In the genomic region with DNA sequence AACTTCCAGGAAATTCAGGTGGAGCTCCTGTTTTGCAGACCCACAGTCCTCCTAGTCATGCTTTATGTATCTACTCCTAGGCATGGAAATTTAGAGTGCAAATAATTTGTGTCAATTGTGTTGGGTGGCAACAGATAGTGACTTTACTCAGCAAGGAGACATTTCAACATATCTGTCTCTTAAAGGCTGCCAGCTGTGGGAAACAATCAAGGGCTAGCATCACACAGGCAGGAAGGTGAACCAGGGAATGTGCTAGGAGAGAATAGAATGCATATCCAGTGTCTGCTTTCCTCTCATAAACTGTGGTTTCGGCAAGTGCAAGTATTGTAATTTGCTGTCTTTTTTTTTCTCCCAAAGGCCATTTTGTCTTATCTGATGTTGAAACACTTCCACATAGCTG, we compare ENCODE assay signal across 29 cellular contexts.
DNase-seq lines count a peak whose midpoint lies in the region; ATAC-seq, FAIRE-seq and TF ChIP-seq lines count a peak whose summit lies in the region.
"Had no signal": no experiment of that assay in that cellular context is flagged by ENCODE, and none has a peak within 500 bp of the region (broad histone marks: within the 10 kb centered on the region; RNA-seq: fewer than 3 reads in every experiment).

No MANE protein-coding gene starts in this region.

- TF ChIP-seq CTCF in MCF 10A (IDR thresholded peaks at IDR 0.05; ENCODE audit: unreplicated experiment): no peak
- TF ChIP-seq CTCF in breast epithelium (IDR thresholded peaks at IDR 0.05): no peak
- TF ChIP-seq CTCF in H1 (IDR thresholded peaks at IDR 0.05; ENCODE audit: control extremely low read depth in 1 of 3, insufficient read depth in 1 of 3, low read depth in 1 of 3, low read length in 3 of 3): no peak
- no peak for TF ChIP-seq CTCF in CD8-positive, alpha-beta T cell (IDR thresholded peaks at IDR 0.05)

- H3K4me2 ChIP-seq in H1 (ENCODE audit: insufficient read depth in 1 of 2, low read depth in 2 of 2, low read length in 2 of 2) (no peak overlapping the region), mesendoderm (ENCODE audit: low read length) (no peak overlapping the region), trophoblast cell (ENCODE audit: low read length) (no peak overlapping the region)
- H3K4me2 ChIP-seq: SK-N-SH had no signal

- H3K27me3 Mint-ChIP-seq in MCF 10A (ENCODE audit: insufficient read depth, unreplicated experiment): no peaks in the 10 kb centered on the region
- H3K27me3 Mint-ChIP-seq in activated CD4-positive, alpha-beta T cell treated with anti-CD3 and anti-CD28 coated beads, Interleukin-2, amount 10 ng/mL, durations not matched to agents 24 days and 14 days: no peaks in the 10 kb centered on the region
- H3K27me3 Mint-ChIP-seq in CD8-positive, alpha-beta T cell (ENCODE audit: low read depth): no peaks in the 10 kb centered on the region

- H4K20me1 ChIP-seq in H1 (replicated peaks in 1 of 2; ENCODE audit: control insufficient read depth in 1 of 2, insufficient read depth in 2 of 2, low read length in 2 of 2): no peaks in the 10 kb centered on the region

- H3K4ac ChIP-seq in H1 (replicated peaks; ENCODE audit: insufficient read length, low read depth, low read length): no peak overlapping the region
- no peak overlapping the region for H3K4ac ChIP-seq in mesendoderm (ENCODE audit: low read depth, low read length)
- no peak overlapping the region for H3K4ac ChIP-seq in trophoblast cell (ENCODE audit: low read depth, low read length)

- H4K91ac ChIP-seq in H1 (replicated peaks; ENCODE audit: insufficient read length, low read length): no peak overlapping the region
- no peak overlapping the region for H4K91ac ChIP-seq in trophoblast cell (ENCODE audit: low read depth, low read length)

- H2BK15ac ChIP-seq in H1 (ENCODE audit: low read length) (no peak overlapping the region), mesendoderm (replicated peaks; ENCODE audit: low read depth) (no peak overlapping the region)

- no peak for TF ChIP-seq RAD21 in H1 (IDR thresholded peaks at IDR 0.05 in 1 of 2, conservative IDR thresholded peaks at IDR 0.05 in 1 of 2; ENCODE audit: low read depth in 2 of 2, low read length in 2 of 2)

- H2BK12ac ChIP-seq in H1 (ENCODE audit: low read depth, low read length) (no peak overlapping the region), trophoblast cell (ENCODE audit: low read length) (no peak overlapping the region)

- H3K4me1 ChIP-seq in breast epithelium (no peaks in the 10 kb centered on the region), H1 (replicated peaks in 1 of 4; ENCODE audit: control insufficient read depth in 3 of 4, insufficient read depth in 4 of 4, low read length in 3 of 4) (peaks cover 0 to 3% (median 0%) of the 10 kb centered on the region in 4 experiments; a peak in 1 of 7 replicates), mesendoderm (ENCODE audit: control insufficient read depth, low read depth, low read length) (no peaks in the 10 kb centered on the region), trophoblast cell (ENCODE audit: control insufficient read depth in 1 of 2, insufficient read depth in 2 of 2, low read length in 2 of 2) (no peaks in the 10 kb centered on the region)
- H3K4me1 ChIP-seq in CD8-positive, alpha-beta T cell (ENCODE audit: insufficient read depth, low read length): no peaks in the 10 kb centered on the region
- H3K4me1 ChIP-seq: BE2C, Peyer's patch had no signal

- no peak overlapping the region for H3K4me3 Mint-ChIP-seq in MCF 10A (ENCODE audit: unreplicated experiment)
- no peak overlapping the region for H3K4me3 Mint-ChIP-seq in activated CD4-positive, alpha-beta T cell treated with anti-CD3 and anti-CD28 coated beads, Interleukin-2, amount 10 ng/mL, durations not matched to agents 24 days and 14 days
- no peak overlapping the region for H3K4me3 Mint-ChIP-seq in CD8-positive, alpha-beta T cell
- H3K4me3 Mint-ChIP-seq: CD14-positive monocyte had no signal

- no peak for TF ChIP-seq EP300 in H1 (IDR thresholded peaks at IDR 0.05; ENCODE audit: borderline replicate concordance in 1 of 2, low read depth in 2 of 2, low read length in 2 of 2)

- H2AK5ac ChIP-seq in H1 (ENCODE audit: low read depth, low read length) (no peak overlapping the region), mesendoderm (ENCODE audit: low read length) (no peak overlapping the region), trophoblast cell (ENCODE audit: low read length) (no peak overlapping the region)

- H3K56ac ChIP-seq in H1 (replicated peaks; ENCODE audit: insufficient read length, low read depth, low read length) (no peak overlapping the region), mesendoderm (ENCODE audit: low read length) (no peak overlapping the region)

- intact Hi-C loops in MCF 10A (cut with micrococcal nuclease): no loop called here
- intact Hi-C loops in breast epithelium (cut with DNase I; ENCODE audit: low total_unique reads): no loop called here
- intact Hi-C loops in activated CD4-positive, alpha-beta T cell treated with anti-CD3 and anti-CD28 coated beads, Interleukin-2, amount 10 ng/mL, durations not matched to agents 24 days and 14 days (cut with micrococcal nuclease): no loop called here
- intact Hi-C loops in CD8-positive, alpha-beta T cell (cut with DNase I, micrococcal nuclease): no loop called here

- H3K18ac ChIP-seq in H1 (ENCODE audit: extremely low read depth, low read length) (no peak overlapping the region), mesendoderm (ENCODE audit: low read length) (no peak overlapping the region), trophoblast cell (ENCODE audit: low read length) (no peak overlapping the region)

- no peaks in the 10 kb centered on the region for H3K79me1 ChIP-seq in H1 (ENCODE audit: low read depth, low read length)
- H3K79me1 ChIP-seq in mesendoderm (ENCODE audit: low read length): no peaks in the 10 kb centered on the region
- no peaks in the 10 kb centered on the region for H3K79me1 ChIP-seq in trophoblast cell (ENCODE audit: low read length)

- H2BK20ac ChIP-seq in H1 (ENCODE audit: low read length): no peak overlapping the region

- no peaks in the 10 kb centered on the region for H3K9me3 Mint-ChIP-seq in MCF 10A (ENCODE audit: unreplicated experiment)
- H3K9me3 Mint-ChIP-seq in activated CD4-positive, alpha-beta T cell treated with anti-CD3 and anti-CD28 coated beads, Interleukin-2, amount 10 ng/mL, durations not matched to agents 24 days and 14 days: peaks cover 3% of the 10 kb centered on the region
- H3K9me3 Mint-ChIP-seq in CD8-positive, alpha-beta T cell: peaks cover 37% of the 10 kb centered on the region

- BruUV-seq in MCF 10A (replicated peaks; lab: Mats Ljungman, UMichigan): no TSS peak

- H3K27me3 ChIP-seq in breast epithelium (no peaks in the 10 kb centered on the region), H1 (replicated peaks in 1 of 4; ENCODE audit: control insufficient read depth in 3 of 4, extremely low read depth in 1 of 4, insufficient read depth in 3 of 4, low read length in 3 of 4) (no peaks in the 10 kb centered on the region; a peak in 1 of 7 replicates), mesendoderm (ENCODE audit: insufficient read depth, low read length, poor library complexity) (no peaks in the 10 kb centered on the region), trophoblast cell (ENCODE audit: insufficient read depth, low read length) (no peaks in the 10 kb centered on the region)
- no peaks in the 10 kb centered on the region for H3K27me3 ChIP-seq in CD8-positive, alpha-beta T cell (ENCODE audit: insufficient read depth, low read length)
- H3K27me3 ChIP-seq: BE2C, Peyer's patch had no signal

- no peak overlapping the region for H3K4me3 ChIP-seq in breast epithelium
- H3K4me3 ChIP-seq in H1 (ENCODE audit: extremely low read depth in 1 of 4, insufficient read depth in 2 of 4, low read depth in 3 of 4, low read length in 4 of 4): no peak overlapping the region
- no peak overlapping the region for H3K4me3 ChIP-seq in mesendoderm (ENCODE audit: low read length)
- no peak overlapping the region for H3K4me3 ChIP-seq in trophoblast cell (ENCODE audit: low read depth, low read length)
- no peak overlapping the region for H3K4me3 ChIP-seq in CD8-positive, alpha-beta T cell (ENCODE audit: low read depth, low read length)
- H3K4me3 ChIP-seq: Peyer's patch had no signal

- no peak overlapping the region for H2AFZ ChIP-seq in H1 (ENCODE audit: low read length)
- no peak overlapping the region for H2AFZ ChIP-seq in trophoblast cell (ENCODE audit: insufficient read depth, low read length, poor library complexity)

- WGBS in H1 (ENCODE audit: extremely low coverage in 1 of 2, insufficient coverage in 1 of 2, insufficient read length in 1 of 2, insufficient replicate concordance in 2 of 2, low coverage in 1 of 2, low lambda C conversion rate in 2 of 2, missing lambda C conversion rate in 1 of 2), 2 experiments: 79% methylated on average over 1 of the region's 1 CpG; no CpG with 5 or more reads in 1 of the 2 experiments
- no CpG with 5 or more reads among the region's 1 CpG for WGBS in mesendoderm (ENCODE audit: extremely low coverage, insufficient coverage, low lambda C conversion rate)
- no CpG with 5 or more reads among the region's 1 CpG for WGBS in trophoblast cell (ENCODE audit: extremely low coverage, insufficient coverage, insufficient read length)

- H3K23me2 ChIP-seq in H1 (ENCODE audit: low read depth, low read length): no peaks in the 10 kb centered on the region

- H3K14ac ChIP-seq in H1 (ENCODE audit: insufficient read length) (no peak overlapping the region), trophoblast cell (ENCODE audit: low read length) (no peak overlapping the region)

- H2BK5ac ChIP-seq in H1 (ENCODE audit: low read depth, low read length) (no peak overlapping the region), mesendoderm (ENCODE audit: low read length) (no peak overlapping the region), trophoblast cell (ENCODE audit: low read depth, low read length, poor library complexity) (no peak overlapping the region)

- CTCF ChIA-PET in MCF 10A (lab: Yijun Ruan, JAX): no interaction called here
- CTCF ChIA-PET in H1 (lab: Charles Lee; ENCODE audit: partially characterized antibody): no interaction called here
- CTCF ChIA-PET in CD8-positive, alpha-beta T cell (lab: Charles Lee): no interaction called here

- H4K8ac ChIP-seq in H1 (ENCODE audit: extremely low read depth, insufficient read depth, low read length) (no peak overlapping the region), mesendoderm (ENCODE audit: low read depth, low read length) (no peak overlapping the region), trophoblast cell (ENCODE audit: low read depth, low read length) (no peak overlapping the region)

- no peak for FAIRE-seq in H1 (lab: Jason Lieb, UNC)
- FAIRE-seq: GM12891 had no signal

- no peaks in the 10 kb centered on the region for H3K79me2 ChIP-seq in H1 (ENCODE audit: control insufficient read depth in 1 of 2, insufficient read depth in 2 of 2, low read length in 2 of 2)
- H3K79me2 ChIP-seq in mesendoderm (ENCODE audit: control insufficient read depth, insufficient read depth, low read length): no peaks in the 10 kb centered on the region
- no peaks in the 10 kb centered on the region for H3K79me2 ChIP-seq in trophoblast cell (ENCODE audit: control insufficient read depth, insufficient read depth, low read length, poor library complexity)

- no peak overlapping the region for H3K23ac ChIP-seq in H1 (ENCODE audit: insufficient read length)
- H3K23ac ChIP-seq in mesendoderm (ENCODE audit: low read length): no peak overlapping the region
- no peak overlapping the region for H3K23ac ChIP-seq in trophoblast cell (ENCODE audit: low read length)

- H3K36me3 Mint-ChIP-seq in MCF 10A (ENCODE audit: insufficient read depth, unreplicated experiment): no peaks in the 10 kb centered on the region
- H3K36me3 Mint-ChIP-seq in activated CD4-positive, alpha-beta T cell treated with anti-CD3 and anti-CD28 coated beads, Interleukin-2, amount 10 ng/mL, durations not matched to agents 24 days and 14 days (ENCODE audit: low read depth): no peaks in the 10 kb centered on the region
- peaks cover 2% of the 10 kb centered on the region for H3K36me3 Mint-ChIP-seq in CD8-positive, alpha-beta T cell
- H3K36me3 Mint-ChIP-seq: CD14-positive monocyte had no signal

- no peak for ATAC-seq in HG03196 (IDR thresholded peaks at IDR 0.05; ENCODE audit: unreplicated experiment)
- no peak for ATAC-seq in CD8-positive, alpha-beta T cell

- no peak overlapping the region for H2BK120ac ChIP-seq in H1 (replicated peaks; ENCODE audit: low read depth, low read length)
- H2BK120ac ChIP-seq in mesendoderm (ENCODE audit: low read depth, low read length): no peak overlapping the region
- H2BK120ac ChIP-seq in trophoblast cell (ENCODE audit: insufficient read depth, low read length, poor library complexity): no peak overlapping the region

- POLR2A ChIA-PET in MCF 10A (lab: Yijun Ruan, JAX): interaction anchor here (0.7 kb wide), 1 partner anchor 936 kb away, joined by 3 read pairs; no protein-coding TSS in a partner anchor
- POLR2A ChIA-PET in H1 (lab: Charles Lee; ENCODE audit: partially characterized antibody): no interaction called here
- POLR2A ChIA-PET in CD8-positive, alpha-beta T cell (lab: Charles Lee): interaction anchor here (0.7 kb wide), 1 partner anchor 1804 kb away, joined by 3 read pairs; no protein-coding TSS in a partner anchor

- peak; percentile 12 for DNase-seq in MCF 10A (ENCODE audit: unreplicated experiment)
- DNase-seq in breast epithelium (ENCODE audit: low spot score in 2 of 2): no peak
- DNase-seq in H1 (ENCODE audit: low read depth in 1 of 2, low spot score in 2 of 2): no peak
- DNase-seq in mesendoderm: peak; percentile 72
- no peak for DNase-seq in activated CD4-positive, alpha-beta T cell treated with anti-CD3 and anti-CD28 coated beads, Interleukin-2, amount 10 ng/mL, durations not matched to agents 24 days and 14 days
- DNase-seq in trophoblast cell: no peak
- no peak for DNase-seq in CD8-positive, alpha-beta T cell
- DNase-seq: ACHN, BE2C, Calu3, DMS79 treated with DMSO at 0.1 percent for 48 hours, GF-D8, H7, IMR-90, KG1, NCI-H1092, NCI-H1436, NCI-H187, NCI-H2081 treated with DMSO at 0.1 percent for 48 hours, NCI-H2171, NCI-H226, NCI-H510A, NCI-H69, Peyer's patch, SK-N-SH had no signal

- no peak overlapping the region for H3K27ac Mint-ChIP-seq in MCF 10A (ENCODE audit: low read depth, unreplicated experiment)
- H3K27ac Mint-ChIP-seq in activated CD4-positive, alpha-beta T cell treated with anti-CD3 and anti-CD28 coated beads, Interleukin-2, amount 10 ng/mL, durations not matched to agents 24 days and 14 days: no peak overlapping the region
- no peak overlapping the region for H3K27ac Mint-ChIP-seq in CD8-positive, alpha-beta T cell
- H3K27ac Mint-ChIP-seq: CD14-positive monocyte had no signal

- H4K12ac ChIP-seq in trophoblast cell (ENCODE audit: low read depth, low read length): no peak overlapping the region

- H3K27ac ChIP-seq in breast epithelium (no peak overlapping the region), H1 (ENCODE audit: low read depth, low read length) (no peak overlapping the region), mesendoderm (ENCODE audit: low read depth, low read length) (peak overlapping the region; percentile 51), trophoblast cell (ENCODE audit: low read depth, low read length) (no peak overlapping the region)
- H3K27ac ChIP-seq in CD8-positive, alpha-beta T cell (ENCODE audit: low read depth, low read length): no peak overlapping the region
- H3K27ac ChIP-seq: 22Rv1, Peyer's patch had no signal

- H3K4me1 Mint-ChIP-seq in MCF 10A (ENCODE audit: insufficient read depth, unreplicated experiment): peaks cover 23% of the 10 kb centered on the region
- H3K4me1 Mint-ChIP-seq in activated CD4-positive, alpha-beta T cell treated with anti-CD3 and anti-CD28 coated beads, Interleukin-2, amount 10 ng/mL, durations not matched to agents 24 days and 14 days: no peaks in the 10 kb centered on the region
- no peaks in the 10 kb centered on the region for H3K4me1 Mint-ChIP-seq in CD8-positive, alpha-beta T cell (ENCODE audit: low read depth)
- H3K4me1 Mint-ChIP-seq: CD14-positive monocyte had no signal

- H3K9me3 ChIP-seq in breast epithelium: peaks cover 5 to 9% of the 10 kb centered on the region in 2 donors
- no peaks in the 10 kb centered on the region for H3K9me3 ChIP-seq in H1 (ENCODE audit: insufficient read depth in 2 of 2, low read depth in 1 of 2, low read length in 1 of 2)
- no peaks in the 10 kb centered on the region for H3K9me3 ChIP-seq in trophoblast cell (ENCODE audit: insufficient read depth, low read depth, low read length)
- no peaks in the 10 kb centered on the region for H3K9me3 ChIP-seq in CD8-positive, alpha-beta T cell (ENCODE audit: low read length)
- H3K9me3 ChIP-seq: BE2C, Peyer's patch, SK-N-SH had no signal

- H3K36me3 ChIP-seq in breast epithelium (no peaks in the 10 kb centered on the region), H1 (ENCODE audit: control insufficient read depth in 2 of 4, insufficient read depth in 4 of 4, low read length in 3 of 4) (no peaks in the 10 kb centered on the region), mesendoderm (ENCODE audit: control insufficient read depth, insufficient read depth, low read length) (no peaks in the 10 kb centered on the region), trophoblast cell (ENCODE audit: control insufficient read depth in 1 of 2, insufficient read depth in 2 of 2, low read length in 2 of 2) (no peaks in the 10 kb centered on the region)
- H3K36me3 ChIP-seq in CD8-positive, alpha-beta T cell (ENCODE audit: insufficient read depth, low read length): no peaks in the 10 kb centered on the region
- H3K36me3 ChIP-seq: BE2C, Peyer's patch had no signal

- H4K5ac ChIP-seq in H1 (ENCODE audit: insufficient read length, low read depth, low read length): no peak overlapping the region
- H4K5ac ChIP-seq in mesendoderm (ENCODE audit: low read length): no peak overlapping the region

- H3K9ac ChIP-seq in H1 (replicated peaks in 1 of 4; ENCODE audit: extremely low read depth in 1 of 4, low read depth in 3 of 4, low read length in 3 of 4) (no peak overlapping the region), mesendoderm (ENCODE audit: low read length) (no peak overlapping the region), trophoblast cell (ENCODE audit: low read length) (no peak overlapping the region)
- H3K9ac ChIP-seq: SK-N-SH had no signal

- TF ChIP-seq POLR2A in breast epithelium (IDR thresholded peaks at IDR 0.05) (no peak), H1 (IDR thresholded peaks at IDR 0.05; ENCODE audit: control extremely low read depth in 1 of 2, low read depth in 2 of 2, low read length in 2 of 2) (no peak)

Comparison
In these comparisons a context has a peak if more than half of its experiments do, and no peak if none do; other contexts are left out.
1. DNase-seq: peak in MCF 10A (single experiment) and mesendoderm (single experiment); none in breast epithelium (0 of 2), H1 (0 of 2), activated CD4-positive, alpha-beta T cell treated with anti-CD3 and anti-CD28 coated beads, Interleukin-2, amount 10 ng/mL, durations not matched to agents 24 days and 14 days (single experiment), trophoblast cell (0 of 2) and CD8-positive, alpha-beta T cell (0 of 7).